Comparison of ENCODE assay signal across 18 cellular contexts in genomic region chr1:212844521-212844920, GRCh38. TPM values are rescaled to one million over a fixed set of nuclear protein-coding genes. Genes with fewer than 3 reads are reported as not detected.
"Had no signal": no experiment of that assay in that cellular context is flagged by ENCODE, and none has a peak within 500 bp of the region (broad histone marks: within the 10 kb centered on the region; RNA-seq: fewer than 3 reads in every experiment).

No MANE protein-coding gene starts in this region.

RNA-seq across cellular contexts. Expression of gene SPATA45, which starts 2.9 kb away (rescaled TPM):
- total RNA-seq: activated naive CD4-positive, alpha-beta T cell treated with anti-CD3 and anti-CD28 coated beads for 36 hours; activated naive CD4-positive, alpha-beta T cell treated with anti-CD3 and anti-CD28 coated beads, Interleukin-2, amount 50 U/mL, for 72 hours; activated naive CD8-positive, alpha-beta T cell treated with anti-CD3 and anti-CD28 coated beads for 36 hours; activated naive CD8-positive, alpha-beta T cell treated with anti-CD3 and anti-CD28 coated beads, Interleukin-2, amount 10 ng/mL, durations not matched to agents 7 days and 5 days; activated T-cell treated with anti-CD3 and anti-CD28 coated beads, Interleukin-2, amount 50 U/mL, for 4 hours; activated T-cell treated with anti-CD3 and anti-CD28 coated beads, Interleukin-2, amount 50 U/mL, for 72 hours; activated T-helper 1 cell treated with anti-CD3 and anti-CD28 coated beads, Interleukin-12 subunit alpha, Interleukin-12 subunit beta, Interleukin-2, Interleukin-4 antibody, amounts not matched to agents 30 ng/mL and 10 ng/mL and 1 ng/mL, durations not matched to agents 14 hours and 24 hours and 36 hours; activated T-helper 17 cell treated with anti-CD3 and anti-CD28 coated beads, Interleukin-2, amount 50 U/mL, for 72 hours; ascending aorta; astrocyte; body of pancreas; breast epithelium; bronchial epithelial cell; cardiac septum had no signal
- polyA plus RNA-seq: adipose tissue, adrenal gland, aorta, cardiac muscle cell had no signal
